ENCODE assay signal across 1 cellular context in genomic region chr17:72034000-72034399, GRCh38.
TF ChIP-seq lines count a peak whose summit lies in the region.

No MANE protein-coding gene starts in this region.

TF ChIP-seq in GM12878, 131 proteins besides CTCF, POLR2A, EP300 and RAD21 (continued from another document and continues in another):
- TF ChIP-seq, protein P1, sequence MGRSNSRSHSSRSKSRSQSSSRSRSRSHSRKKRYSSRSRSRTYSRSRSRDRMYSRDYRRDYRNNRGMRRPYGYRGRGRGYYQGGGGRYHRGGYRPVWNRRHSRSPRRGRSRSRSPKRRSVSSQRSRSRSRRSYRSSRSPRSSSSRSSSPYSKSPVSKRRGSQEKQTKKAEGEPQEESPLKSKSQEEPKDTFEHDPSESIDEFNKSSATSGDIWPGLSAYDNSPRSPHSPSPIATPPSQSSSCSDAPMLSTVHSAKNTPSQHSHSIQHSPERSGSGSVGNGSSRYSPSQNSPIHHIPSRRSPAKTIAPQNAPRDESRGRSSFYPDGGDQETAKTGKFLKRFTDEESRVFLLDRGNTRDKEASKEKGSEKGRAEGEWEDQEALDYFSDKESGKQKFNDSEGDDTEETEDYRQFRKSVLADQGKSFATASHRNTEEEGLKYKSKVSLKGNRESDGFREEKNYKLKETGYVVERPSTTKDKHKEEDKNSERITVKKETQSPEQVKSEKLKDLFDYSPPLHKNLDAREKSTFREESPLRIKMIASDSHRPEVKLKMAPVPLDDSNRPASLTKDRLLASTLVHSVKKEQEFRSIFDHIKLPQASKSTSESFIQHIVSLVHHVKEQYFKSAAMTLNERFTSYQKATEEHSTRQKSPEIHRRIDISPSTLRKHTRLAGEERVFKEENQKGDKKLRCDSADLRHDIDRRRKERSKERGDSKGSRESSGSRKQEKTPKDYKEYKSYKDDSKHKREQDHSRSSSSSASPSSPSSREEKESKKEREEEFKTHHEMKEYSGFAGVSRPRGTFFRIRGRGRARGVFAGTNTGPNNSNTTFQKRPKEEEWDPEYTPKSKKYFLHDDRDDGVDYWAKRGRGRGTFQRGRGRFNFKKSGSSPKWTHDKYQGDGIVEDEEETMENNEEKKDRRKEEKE (IDR thresholded peaks at IDR 0.05) = no peak
- peak; percentile 63; the same call in 2 of the 3 replicates for TF ChIP-seq POU2F2 (IDR thresholded peaks at IDR 0.05; ENCODE audit: borderline replicate concordance, low read depth, low read length)
- TF ChIP-seq, protein P2, sequence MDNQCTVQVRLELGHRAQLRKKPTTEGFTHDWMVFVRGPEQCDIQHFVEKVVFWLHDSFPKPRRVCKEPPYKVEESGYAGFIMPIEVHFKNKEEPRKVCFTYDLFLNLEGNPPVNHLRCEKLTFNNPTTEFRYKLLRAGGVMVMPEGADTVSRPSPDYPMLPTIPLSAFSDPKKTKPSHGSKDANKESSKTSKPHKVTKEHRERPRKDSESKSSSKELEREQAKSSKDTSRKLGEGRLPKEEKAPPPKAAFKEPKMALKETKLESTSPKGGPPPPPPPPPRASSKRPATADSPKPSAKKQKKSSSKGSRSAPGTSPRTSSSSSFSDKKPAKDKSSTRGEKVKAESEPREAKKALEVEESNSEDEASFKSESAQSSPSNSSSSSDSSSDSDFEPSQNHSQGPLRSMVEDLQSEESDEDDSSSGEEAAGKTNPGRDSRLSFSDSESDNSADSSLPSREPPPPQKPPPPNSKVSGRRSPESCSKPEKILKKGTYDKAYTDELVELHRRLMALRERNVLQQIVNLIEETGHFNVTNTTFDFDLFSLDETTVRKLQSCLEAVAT (IDR thresholded peaks at IDR 0.05) = 0 out of 2 replicates have a peak, but pooled peaks have one; percentile 45
- no peak for TF ChIP-seq PRDM15 (CRISPR knock-in tag; IDR thresholded peaks at IDR 0.05)
- TF ChIP-seq ESRRA (IDR thresholded peaks at IDR 0.05; ENCODE audit: low read length) = no peak
- peak; percentile 52 for TF ChIP-seq IKZF1 (conservative IDR thresholded peaks at IDR 0.05)
- TF ChIP-seq RBBP5 (conservative IDR thresholded peaks at IDR 0.05) = no peak
- peak; percentile 82 for TF ChIP-seq CBFB (IDR thresholded peaks at IDR 0.05; ENCODE audit: low read depth)
- TF ChIP-seq, protein P3, sequence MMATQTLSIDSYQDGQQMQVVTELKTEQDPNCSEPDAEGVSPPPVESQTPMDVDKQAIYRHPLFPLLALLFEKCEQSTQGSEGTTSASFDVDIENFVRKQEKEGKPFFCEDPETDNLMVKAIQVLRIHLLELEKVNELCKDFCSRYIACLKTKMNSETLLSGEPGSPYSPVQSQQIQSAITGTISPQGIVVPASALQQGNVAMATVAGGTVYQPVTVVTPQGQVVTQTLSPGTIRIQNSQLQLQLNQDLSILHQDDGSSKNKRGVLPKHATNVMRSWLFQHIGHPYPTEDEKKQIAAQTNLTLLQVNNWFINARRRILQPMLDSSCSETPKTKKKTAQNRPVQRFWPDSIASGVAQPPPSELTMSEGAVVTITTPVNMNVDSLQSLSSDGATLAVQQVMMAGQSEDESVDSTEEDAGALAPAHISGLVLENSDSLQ (IDR thresholded peaks at IDR 0.05) = peak; percentile 60; the same call in 1 of the 2 replicates
- 0 out of 2 replicates have a peak, but pooled peaks have one; percentile 49 for TF ChIP-seq TCF7 (IDR thresholded peaks at IDR 0.05; ENCODE audit: borderline replicate concordance)
- TF ChIP-seq REST (IDR thresholded peaks at IDR 0.05; ENCODE audit: low read depth, low read length) = no peak
- TF ChIP-seq, protein P4, sequence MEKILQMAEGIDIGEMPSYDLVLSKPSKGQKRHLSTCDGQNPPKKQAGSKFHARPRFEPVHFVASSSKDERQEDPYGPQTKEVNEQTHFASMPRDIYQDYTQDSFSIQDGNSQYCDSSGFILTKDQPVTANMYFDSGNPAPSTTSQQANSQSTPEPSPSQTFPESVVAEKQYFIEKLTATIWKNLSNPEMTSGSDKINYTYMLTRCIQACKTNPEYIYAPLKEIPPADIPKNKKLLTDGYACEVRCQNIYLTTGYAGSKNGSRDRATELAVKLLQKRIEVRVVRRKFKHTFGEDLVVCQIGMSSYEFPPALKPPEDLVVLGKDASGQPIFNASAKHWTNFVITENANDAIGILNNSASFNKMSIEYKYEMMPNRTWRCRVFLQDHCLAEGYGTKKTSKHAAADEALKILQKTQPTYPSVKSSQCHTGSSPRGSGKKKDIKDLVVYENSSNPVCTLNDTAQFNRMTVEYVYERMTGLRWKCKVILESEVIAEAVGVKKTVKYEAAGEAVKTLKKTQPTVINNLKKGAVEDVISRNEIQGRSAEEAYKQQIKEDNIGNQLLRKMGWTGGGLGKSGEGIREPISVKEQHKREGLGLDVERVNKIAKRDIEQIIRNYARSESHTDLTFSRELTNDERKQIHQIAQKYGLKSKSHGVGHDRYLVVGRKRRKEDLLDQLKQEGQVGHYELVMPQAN (conservative IDR thresholded peaks at IDR 0.05) = no peak
- peak; percentile 85 for TF ChIP-seq IRF4 (IDR thresholded peaks at IDR 0.05; ENCODE audit: low read depth, low read length)
- peak; percentile 59; the same call in 1 of the 2 replicates for TF ChIP-seq ATF7 (IDR thresholded peaks at IDR 0.05; ENCODE audit: low read depth)
- 0 out of 4 replicates have a peak, but pooled peaks of 1 of the 2 experiments have one; percentile 40 for TF ChIP-seq ETV6 (conservative IDR thresholded peaks at IDR 0.05 in 1 of 2, IDR thresholded peaks at IDR 0.05 in 1 of 2; ENCODE audit: borderline replicate concordance in 1 of 2, low read depth in 1 of 2)
- TF ChIP-seq HCFC1 (IDR thresholded peaks at IDR 0.05; ENCODE audit: low read length) = no peak
- TF ChIP-seq RFX5 (IDR thresholded peaks at IDR 0.05; ENCODE audit: low read depth, low read length) = no peak
- no peak for TF ChIP-seq GABPA (IDR thresholded peaks at IDR 0.05; ENCODE audit: low read depth)
- TF ChIP-seq RB1 (IDR thresholded peaks at IDR 0.05; ENCODE audit: borderline replicate concordance) = no peak
- peak; percentile 60; the same call in 1 of the 2 replicates for TF ChIP-seq DPF2 (IDR thresholded peaks at IDR 0.05)
- no peak for TF ChIP-seq LARP7 (IDR thresholded peaks at IDR 0.05)
- TF ChIP-seq TCF3 (IDR thresholded peaks at IDR 0.05; ENCODE audit: borderline replicate concordance, insufficient read depth, low read depth, low read length) = peak; percentile 64; the same call in 1 of the 2 replicates
- TF ChIP-seq BACH1 (IDR thresholded peaks at IDR 0.05; ENCODE audit: borderline replicate concordance) = no peak
- no peak for TF ChIP-seq SMAD5 (IDR thresholded peaks at IDR 0.05; ENCODE audit: low read depth)
- peak; percentile 96 for TF ChIP-seq SPI1 (IDR thresholded peaks at IDR 0.05; ENCODE audit: borderline replicate concordance, insufficient read depth, low read depth, low read length)
- TF ChIP-seq KDM1A (IDR thresholded peaks at IDR 0.05; ENCODE audit: borderline replicate concordance) = no peak
- no peak for TF ChIP-seq E2F8 (IDR thresholded peaks at IDR 0.05; ENCODE audit: low read depth, partially characterized antibody)
- TF ChIP-seq CBX5 (IDR thresholded peaks at IDR 0.05; ENCODE audit: low read depth) = peak; percentile 47; the same call in 1 of the 2 replicates
- no peak for TF ChIP-seq ZZZ3 (IDR thresholded peaks at IDR 0.05; ENCODE audit: control insufficient read depth, insufficient read length, low read depth)
- no peak for TF ChIP-seq HDAC2 (IDR thresholded peaks at IDR 0.05)
- TF ChIP-seq RUNX3 (IDR thresholded peaks at IDR 0.05; ENCODE audit: low read length) = peak; percentile 97
- TF ChIP-seq PML (IDR thresholded peaks at IDR 0.05; ENCODE audit: low read length) = peak; percentile 44; the same call in 1 of the 2 replicates
- TF ChIP-seq SIN3A (IDR thresholded peaks at IDR 0.05; ENCODE audit: low read depth, low read length) = no peak
- no peak for TF ChIP-seq YBX1 (IDR thresholded peaks at IDR 0.05)
- TF ChIP-seq, protein P5, sequence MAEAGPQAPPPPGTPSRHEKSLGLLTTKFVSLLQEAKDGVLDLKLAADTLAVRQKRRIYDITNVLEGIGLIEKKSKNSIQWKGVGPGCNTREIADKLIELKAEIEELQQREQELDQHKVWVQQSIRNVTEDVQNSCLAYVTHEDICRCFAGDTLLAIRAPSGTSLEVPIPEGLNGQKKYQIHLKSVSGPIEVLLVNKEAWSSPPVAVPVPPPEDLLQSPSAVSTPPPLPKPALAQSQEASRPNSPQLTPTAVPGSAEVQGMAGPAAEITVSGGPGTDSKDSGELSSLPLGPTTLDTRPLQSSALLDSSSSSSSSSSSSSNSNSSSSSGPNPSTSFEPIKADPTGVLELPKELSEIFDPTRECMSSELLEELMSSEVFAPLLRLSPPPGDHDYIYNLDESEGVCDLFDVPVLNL (IDR thresholded peaks at IDR 0.05; ENCODE audit: low read depth, low read length) = no peak
- no peak for TF ChIP-seq FOXK2 (IDR thresholded peaks at IDR 0.05)
- peak; percentile 71 for TF ChIP-seq MEF2B (IDR thresholded peaks at IDR 0.05; ENCODE audit: partially characterized antibody, poor library complexity, severe bottlenecking)
- TF ChIP-seq BMI1 (IDR thresholded peaks at IDR 0.05; ENCODE audit: borderline replicate concordance) = 0 out of 2 replicates have a peak, but pooled peaks have one; percentile 39
- no peak for TF ChIP-seq NFXL1 (IDR thresholded peaks at IDR 0.05; ENCODE audit: borderline replicate concordance)
- peak; percentile 73 to 77 for TF ChIP-seq IKZF2 (IDR thresholded peaks at IDR 0.05)
- TF ChIP-seq ZNF24 (IDR thresholded peaks at IDR 0.05) = no peak
- 0 out of 2 replicates have a peak, but pooled peaks have one; percentile 32 for TF ChIP-seq POLR2AphosphoS5 (IDR thresholded peaks at IDR 0.05; ENCODE audit: low read length)
- no peak for TF ChIP-seq ZSCAN29 (IDR thresholded peaks at IDR 0.05)
- peak; percentile 81 for TF ChIP-seq JUNB (IDR thresholded peaks at IDR 0.05)
- peak; percentile 95 for TF ChIP-seq MEF2A (IDR thresholded peaks at IDR 0.05; ENCODE audit: insufficient read depth, low read depth, low read length)
- TF ChIP-seq YY1 (IDR thresholded peaks at IDR 0.05; ENCODE audit: low read depth, low read length) = no peak
- no peak for TF ChIP-seq FOS (IDR thresholded peaks at IDR 0.05; ENCODE audit: borderline replicate concordance, extremely low read depth, insufficient read length)
- TF ChIP-seq TCF12 (IDR thresholded peaks at IDR 0.05; ENCODE audit: low read depth, low read length) = peak; percentile 76
- no peak for TF ChIP-seq CBX3 (IDR thresholded peaks at IDR 0.05; ENCODE audit: borderline replicate concordance, low read depth)
- TF ChIP-seq SMARCA5 (IDR thresholded peaks at IDR 0.05) = no peak
